Comparison of ENCODE assay signal across 18 cellular contexts in genomic region chr3:22893631-22894377, GRCh38.
DNase-seq lines count a peak whose midpoint lies in the region; ATAC-seq and TF ChIP-seq lines count a peak whose summit lies in the region.
"Had no signal": no experiment of that assay in that cellular context is flagged by ENCODE, and none has a peak within 500 bp of the region (broad histone marks: within the 10 kb centered on the region; RNA-seq: fewer than 3 reads in every experiment).

No MANE protein-coding gene starts in this region.

- H3K36me3 Mint-ChIP-seq in activated naive CD4-positive, alpha-beta T cell treated with anti-CD3 and anti-CD28 coated beads, Interleukin-2, amount 10 ng/mL, durations not matched to agents 7 days and 5 days: no peaks in the 10 kb centered on the region

- H3K27me3 Mint-ChIP-seq in activated naive CD4-positive, alpha-beta T cell treated with anti-CD3 and anti-CD28 coated beads, Interleukin-2, amount 10 ng/mL, durations not matched to agents 7 days and 5 days: no peaks in the 10 kb centered on the region

- TF ChIP-seq CTCF in left ventricle myocardium inferior (IDR thresholded peaks at IDR 0.05; ENCODE audit: borderline replicate concordance) (no peak), psoas muscle (IDR thresholded peaks at IDR 0.05) (no peak)

- H3K27ac ChIP-seq in left ventricle myocardium inferior (replicated peaks) (no peak overlapping the region), psoas muscle (no peak overlapping the region)
- H3K27ac ChIP-seq: C4-2B, SJSA1 had no signal

- no peaks in the 10 kb centered on the region for H3K36me3 ChIP-seq in left ventricle myocardium inferior
- no peaks in the 10 kb centered on the region for H3K36me3 ChIP-seq in psoas muscle (ENCODE audit: insufficient read depth in 1 of 2, low read depth in 1 of 2)
- H3K36me3 ChIP-seq in MG63: no peaks in the 10 kb centered on the region
- H3K36me3 ChIP-seq: SJSA1 had no signal

- no peaks in the 10 kb centered on the region for H3K9me3 Mint-ChIP-seq in activated naive CD4-positive, alpha-beta T cell treated with anti-CD3 and anti-CD28 coated beads, Interleukin-2, amount 10 ng/mL, durations not matched to agents 7 days and 5 days

- ATAC-seq in Right ventricle myocardium inferior (peak; percentile 50), psoas muscle (peak; percentile 10 to 53 (median 36)), GM21528 (IDR thresholded peaks at IDR 0.05; ENCODE audit: low FRiP score, unreplicated experiment) (no peak)
- ATAC-seq: HepG2 had no signal

- no peaks in the 10 kb centered on the region for H3K4me1 ChIP-seq in left ventricle myocardium inferior
- peaks cover 7% of the 10 kb centered on the region for H3K4me1 ChIP-seq in psoas muscle
- H3K4me1 ChIP-seq: SJSA1 had no signal

- no peak overlapping the region for H3K4me3 Mint-ChIP-seq in activated naive CD4-positive, alpha-beta T cell treated with anti-CD3 and anti-CD28 coated beads, Interleukin-2, amount 10 ng/mL, durations not matched to agents 7 days and 5 days

- intact Hi-C loops in Right ventricle myocardium inferior (cut with DNase I) (loop anchor here (10.0 kb wide), 1 partner anchor 329 kb away; no protein-coding TSS in a partner anchor), left ventricle myocardium inferior (cut with micrococcal nuclease) (no loop called here), psoas muscle (cut with DNase I) (loop anchor here in 1 of 2 donors (5.0 kb wide), 1 partner anchor 337 kb away; no protein-coding TSS in a partner anchor)

- no peak for DNase-seq in Right ventricle myocardium inferior (ENCODE audit: missing footprints)
- no peak for DNase-seq in left ventricle myocardium inferior
- DNase-seq in left kidney (ENCODE audit: low read depth, low spot score): peak; percentile 66
- DNase-seq in psoas muscle: no peak
- no peak for DNase-seq in MG63
- DNase-seq in activated naive CD4-positive, alpha-beta T cell treated with anti-CD3 and anti-CD28 coated beads, Interleukin-2, amount 10 ng/mL, durations not matched to agents 7 days and 5 days: no peak
- DNase-seq: GF-D8; KG1; NCI-H1048; NCI-H1436 treated with DMSO at 0.1 percent for 48 hours; NCI-H2029 treated with DMSO at 0.1 percent for 48 hours; NCI-H510A; NK-92 treated with Interleukin-12 subunit alpha and Interleukin-12 subunit beta, amount 100 ng/mL, for 24 hours; OCI-M1 had no signal

- H3K4me3 ChIP-seq in left ventricle myocardium inferior: no peak overlapping the region
- H3K4me3 ChIP-seq in psoas muscle: no peak overlapping the region
- no peak overlapping the region for H3K4me3 ChIP-seq in MG63
- H3K4me3 ChIP-seq: SJSA1 had no signal

- no peaks in the 10 kb centered on the region for H3K9me3 ChIP-seq in left ventricle myocardium inferior (replicated peaks)
- H3K9me3 ChIP-seq in psoas muscle: no peaks in the 10 kb centered on the region
- no peaks in the 10 kb centered on the region for H3K9me3 ChIP-seq in MG63
- H3K9me3 ChIP-seq: SJSA1 had no signal

- CTCF ChIA-PET in activated naive CD4-positive, alpha-beta T cell treated with anti-CD3 and anti-CD28 coated beads, Interleukin-2, amount 10 ng/mL, durations not matched to agents 7 days and 5 days (lab: Charles Lee): no interaction called here

- WGBS in psoas muscle, 3 donors: 12 to 14% (median 13%) methylated on average over 3 of the region's 3 CpGs

- H3K4me1 Mint-ChIP-seq in activated naive CD4-positive, alpha-beta T cell treated with anti-CD3 and anti-CD28 coated beads, Interleukin-2, amount 10 ng/mL, durations not matched to agents 7 days and 5 days: no peaks in the 10 kb centered on the region

- H3K27me3 ChIP-seq in left ventricle myocardium inferior (ENCODE audit: low read depth): no peaks in the 10 kb centered on the region
- H3K27me3 ChIP-seq in psoas muscle (ENCODE audit: insufficient read depth in 3 of 3, low read length in 2 of 3): peaks cover 0 to 2% (median 0%) of the 10 kb centered on the region in 3 donors
- H3K27me3 ChIP-seq in MG63: no peaks in the 10 kb centered on the region
- H3K27me3 ChIP-seq: SJSA1 had no signal

- no peak overlapping the region for H3K27ac Mint-ChIP-seq in activated naive CD4-positive, alpha-beta T cell treated with anti-CD3 and anti-CD28 coated beads, Interleukin-2, amount 10 ng/mL, durations not matched to agents 7 days and 5 days
